Comparison of ENCODE assay signal across 9 cellular contexts in genomic region chr3:152452318-152452717, GRCh38.
DNase-seq lines count a peak whose midpoint lies in the region; ATAC-seq and TF ChIP-seq lines count a peak whose summit lies in the region.
"Had no signal": no experiment of that assay in that cellular context is flagged by ENCODE, and none has a peak within 500 bp of the region (broad histone marks: within the 10 kb centered on the region; RNA-seq: fewer than 3 reads in every experiment).

No MANE protein-coding gene starts in this region.

- H3K4me1 ChIP-seq in heart left ventricle, result peaks cover 0 to 22% (median 8%) of the 10 kb centered on the region in 12 donors
- H3K4me1 ChIP-seq in aorta (ENCODE audit: control insufficient read depth in 1 of 2, insufficient read depth in 2 of 2, low read length in 2 of 2), result peaks cover 9 to 10% of the 10 kb centered on the region in 2 donors
- H3K4me1 ChIP-seq in esophagus muscularis mucosa, result peaks cover 0 to 67% (median 64%) of the 10 kb centered on the region in 4 donors
- H3K4me1 ChIP-seq: BE2C had no signal

- no peak for DNase-seq in heart left ventricle
- DNase-seq in Right ventricle myocardium inferior (ENCODE audit: missing footprints), result no peak
- DNase-seq in activated CD8-positive, alpha-beta T cell treated with anti-CD3 and anti-CD28 coated beads, Interleukin-2, amount 10 ng/mL, durations not matched to agents 7 days and 5 days, result no peak
- DNase-seq in kidney glomerular epithelial cell (lab: John Stamatoyannopoulos, UW), result peak; percentile 77
- no peak for DNase-seq in aorta
- DNase-seq in esophagus muscularis mucosa (ENCODE audit: extremely low spot score), result no peak
- DNase-seq in T-helper 9 cell, result no peak
- DNase-seq in SHP77 (lab: John Stamatoyannopoulos, UW), result no peak
- DNase-seq: BE2C had no signal

- no peak overlapping the region for H3K4me3 Mint-ChIP-seq in activated CD8-positive, alpha-beta T cell treated with anti-CD3 and anti-CD28 coated beads, Interleukin-2, amount 10 ng/mL, durations not matched to agents 7 days and 5 days

- H3K4me1 Mint-ChIP-seq in activated CD8-positive, alpha-beta T cell treated with anti-CD3 and anti-CD28 coated beads, Interleukin-2, amount 10 ng/mL, durations not matched to agents 7 days and 5 days (ENCODE audit: low read depth), result peaks cover 24% of the 10 kb centered on the region

- POLR2A ChIA-PET in activated CD8-positive, alpha-beta T cell treated with anti-CD3 and anti-CD28 coated beads, Interleukin-2, amount 10 ng/mL, durations not matched to agents 7 days and 5 days (lab: Charles Lee), result no interaction called here

- TF ChIP-seq CTCF in heart left ventricle (IDR thresholded peaks at IDR 0.05) (no peak), esophagus muscularis mucosa (IDR thresholded peaks at IDR 0.05) (no peak)

- H3K36me3 ChIP-seq in heart left ventricle, result peaks cover 0 to 97% (median 69%) of the 10 kb centered on the region in 9 donors
- H3K36me3 ChIP-seq in aorta (ENCODE audit: control insufficient read depth in 1 of 2, insufficient read depth in 2 of 2, low read length in 1 of 2), result peaks cover 0 to 10% of the 10 kb centered on the region in 2 donors
- H3K36me3 ChIP-seq in esophagus muscularis mucosa, result peaks cover 7 to 55% (median 18%) of the 10 kb centered on the region in 4 donors

- TF ChIP-seq EP300 in esophagus muscularis mucosa (IDR thresholded peaks at IDR 0.05), result no peak

- H3K4me3 ChIP-seq in heart left ventricle (no peak overlapping the region), aorta (ENCODE audit: low read length in 2 of 2) (no peak overlapping the region), esophagus muscularis mucosa (no peak overlapping the region)

- no peak for TF ChIP-seq POLR2A in heart left ventricle (IDR thresholded peaks at IDR 0.05)
- TF ChIP-seq POLR2A in esophagus muscularis mucosa (IDR thresholded peaks at IDR 0.05; ENCODE audit: low read depth), result no peak

- H3K9me3 ChIP-seq in heart left ventricle, result no peaks in the 10 kb centered on the region
- no peaks in the 10 kb centered on the region for H3K9me3 ChIP-seq in aorta (ENCODE audit: control insufficient read depth, low read length)
- H3K9me3 ChIP-seq in esophagus muscularis mucosa, result no peaks in the 10 kb centered on the region
- H3K9me3 ChIP-seq: BE2C had no signal

- ATAC-seq in heart left ventricle (peak in 3 of 4 donors; percentile 26 to 41 (median 34)), Right ventricle myocardium inferior (no peak), aorta (ENCODE audit: low FRiP score) (peak; percentile 59)
- ATAC-seq in activated CD8-positive, alpha-beta T cell treated with anti-CD3 and anti-CD28 coated beads, Interleukin-2, amount 10 ng/mL, durations not matched to agents 7 days and 5 days, result peak; percentile 30

- H3K27me3 ChIP-seq in heart left ventricle, result no peaks in the 10 kb centered on the region
- H3K27me3 ChIP-seq in aorta (ENCODE audit: control insufficient read depth in 1 of 2, insufficient read depth in 2 of 2, low read length in 1 of 2), result no peaks in the 10 kb centered on the region
- H3K27me3 ChIP-seq in esophagus muscularis mucosa, result no peaks in the 10 kb centered on the region
- H3K27me3 ChIP-seq: BE2C had no signal

- 85 to 94% (median 92%) methylated on average over 1 of the region's 1 CpG for WGBS in heart left ventricle, 4 donors
- WGBS in aorta, 2 donors, result 91 to 94% methylated on average over 1 of the region's 1 CpG
- 92% methylated on average over 1 of the region's 1 CpG for WGBS in esophagus muscularis mucosa

- H3K27ac ChIP-seq in heart left ventricle (no peak overlapping the region), aorta (ENCODE audit: low read depth in 1 of 2, low read length in 2 of 2) (peak overlapping the region in 1 of 2 donors; percentile 12), esophagus muscularis mucosa (replicated peaks in 1 of 4) (no peak overlapping the region)

- no peaks in the 10 kb centered on the region for H3K9me3 Mint-ChIP-seq in activated CD8-positive, alpha-beta T cell treated with anti-CD3 and anti-CD28 coated beads, Interleukin-2, amount 10 ng/mL, durations not matched to agents 7 days and 5 days (ENCODE audit: insufficient read depth)

- H3K27ac Mint-ChIP-seq in activated CD8-positive, alpha-beta T cell treated with anti-CD3 and anti-CD28 coated beads, Interleukin-2, amount 10 ng/mL, durations not matched to agents 7 days and 5 days, result peak overlapping the region; percentile 8

- peaks cover 67% of the 10 kb centered on the region for H3K36me3 Mint-ChIP-seq in activated CD8-positive, alpha-beta T cell treated with anti-CD3 and anti-CD28 coated beads, Interleukin-2, amount 10 ng/mL, durations not matched to agents 7 days and 5 days (ENCODE audit: low read depth)

- no peaks in the 10 kb centered on the region for H3K27me3 Mint-ChIP-seq in activated CD8-positive, alpha-beta T cell treated with anti-CD3 and anti-CD28 coated beads, Interleukin-2, amount 10 ng/mL, durations not matched to agents 7 days and 5 days (ENCODE audit: low read depth)

- intact Hi-C loops in heart left ventricle (cut with DNase I), result no loop called here
- intact Hi-C loops in Right ventricle myocardium inferior (cut with DNase I), result no loop called here
- intact Hi-C loops in aorta (cut with DNase I), result no loop called here
- intact Hi-C loops in esophagus muscularis mucosa (cut with DNase I), result no loop called here

- CTCF ChIA-PET in activated CD8-positive, alpha-beta T cell treated with anti-CD3 and anti-CD28 coated beads, Interleukin-2, amount 10 ng/mL, durations not matched to agents 7 days and 5 days (lab: Charles Lee), result interaction anchor here (1.7 kb wide), 1 partner anchor 14 kb away, joined by 5 read pairs; no protein-coding TSS in a partner anchor
